ENCODE assay signal across 18 cellular contexts in the genomic region with DNA sequence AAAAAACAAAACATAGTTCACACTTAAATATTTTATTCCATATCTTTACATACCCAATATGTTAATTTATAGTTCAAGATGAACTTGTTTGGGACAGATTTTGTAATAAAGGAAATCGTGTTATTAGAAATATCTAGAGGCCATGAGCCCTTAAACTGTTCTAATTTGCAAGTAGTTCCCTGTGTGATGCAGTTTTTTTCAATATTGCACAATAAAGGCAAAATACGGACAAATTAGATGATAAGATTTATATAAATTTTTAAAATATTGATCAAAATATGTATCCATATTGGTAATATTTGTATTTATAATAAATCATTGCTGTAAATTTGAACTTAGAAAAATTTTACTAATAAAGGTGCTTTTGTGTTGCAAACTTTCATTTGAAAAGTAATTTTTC.
"Had no signal": no experiment of that assay in that cellular context is flagged by ENCODE, and none has a peak within 500 bp of the region (broad histone marks: within the 10 kb centered on the region; RNA-seq: fewer than 3 reads in every experiment).

No MANE protein-coding gene starts in this region.

- H3K27ac ChIP-seq: esophagus squamous epithelium had no signal

- H3K27me3 Mint-ChIP-seq: dendritic cell treated with granulocyte-macrophage colony-stimulating factor and Interleukin-4, amounts not matched to agents 40 ng/mL and 50 ng/mL, for 4 days; effector memory CD8-positive, alpha-beta T cell; stimulated activated memory B cell treated with anti-CD40 and anti-IgM and Interleukin-4, amounts not matched to agents 10 μg/mL and 1 μg/mL and 100 μg/mL, for 72 hours; stimulated activated naive CD8-positive, alpha-beta T cell treated with anti-CD3 and anti-CD28 coated beads, Interleukin-15, Interleukin-2, amounts not matched to agents 100 ng/mL and 50 ng/mL, for 24 hours had no signal

- H3K9me3 Mint-ChIP-seq: dendritic cell treated with granulocyte-macrophage colony-stimulating factor and Interleukin-4, amounts not matched to agents 40 ng/mL and 50 ng/mL, for 4 days; effector memory CD8-positive, alpha-beta T cell; stimulated activated memory B cell treated with anti-CD40 and anti-IgM and Interleukin-4, amounts not matched to agents 10 μg/mL and 1 μg/mL and 100 μg/mL, for 72 hours; stimulated activated naive CD8-positive, alpha-beta T cell treated with anti-CD3 and anti-CD28 coated beads, Interleukin-15, Interleukin-2, amounts not matched to agents 100 ng/mL and 50 ng/mL, for 24 hours had no signal

- H3K27ac Mint-ChIP-seq: dendritic cell treated with granulocyte-macrophage colony-stimulating factor and Interleukin-4, amounts not matched to agents 40 ng/mL and 50 ng/mL, for 4 days; nephron progenitor cell; stimulated activated memory B cell treated with anti-CD40 and anti-IgM and Interleukin-4, amounts not matched to agents 10 μg/mL and 1 μg/mL and 100 μg/mL, for 72 hours; stimulated activated naive CD8-positive, alpha-beta T cell treated with anti-CD3 and anti-CD28 coated beads, Interleukin-15, Interleukin-2, amounts not matched to agents 100 ng/mL and 50 ng/mL, for 24 hours had no signal

- H3K9me3 ChIP-seq: esophagus squamous epithelium, right atrium auricular region, tibial artery had no signal

- H3K27me3 ChIP-seq: esophagus squamous epithelium, right atrium auricular region, tibial artery had no signal

- FAIRE-seq: colon, kidney had no signal

- ATAC-seq: left ventricle myocardium superior had no signal

- H3K4me3 Mint-ChIP-seq: dendritic cell treated with granulocyte-macrophage colony-stimulating factor and Interleukin-4, amounts not matched to agents 40 ng/mL and 50 ng/mL, for 4 days; nephron progenitor cell; stimulated activated memory B cell treated with anti-CD40 and anti-IgM and Interleukin-4, amounts not matched to agents 10 μg/mL and 1 μg/mL and 100 μg/mL, for 72 hours; stimulated activated naive CD8-positive, alpha-beta T cell treated with anti-CD3 and anti-CD28 coated beads, Interleukin-15, Interleukin-2, amounts not matched to agents 100 ng/mL and 50 ng/mL, for 24 hours had no signal

- H3K4me3 ChIP-seq: esophagus squamous epithelium, lung, right atrium auricular region, tibial artery had no signal

- DNase-seq: cerebellar nuclear complex; effector memory CD8-positive, alpha-beta T cell; esophagus squamous epithelium; kidney; left colon; left ventricle myocardium superior; mesenchymal stem cell; midbrain; nephron progenitor cell; stimulated activated CD4-positive, alpha-beta T cell treated with anti-CD3 and anti-CD28 coated beads, Interleukin-4, amount 100 ng/mL, for 1 hour; stimulated activated CD8-positive, alpha-beta memory T cell treated with anti-CD3 and anti-CD28 coated beads, Interleukin-4, amount 100 ng/mL, for 48 hours; tibial artery had no signal
